In genomic region chr3:17055374-17056276, GRCh38 we compare ENCODE assay signal across 8 cellular contexts.
DNase-seq lines count a peak whose midpoint lies in the region; ATAC-seq and TF ChIP-seq lines count a peak whose summit lies in the region.

No MANE protein-coding gene starts in this region.

- TF ChIP-seq CTCF in AG09309 (IDR thresholded peaks at IDR 0.05; ENCODE audit: control insufficient read depth, insufficient read depth, low read depth, low read length, missing control alignments): no peak

- ATAC-seq in GM19023 (IDR thresholded peaks at IDR 0.05; ENCODE audit: unreplicated experiment): peak; percentile 77
- peak; percentile 60 for ATAC-seq in HG03108 (IDR thresholded peaks at IDR 0.05; ENCODE audit: unreplicated experiment)
- ATAC-seq in left lobe of liver: no peak

- DNase-seq in AG09309 (ENCODE audit: low read depth) (peak; percentile 62), fibroblast of gingiva (ENCODE audit: low read depth) (peak; percentile 45), NCI-H748 treated with DMSO at 0.1 percent for 48 hours (lab: John Stamatoyannopoulos, UW) (no peak), left lobe of liver (ENCODE audit: low spot score) (no peak), NCI-H187 treated with DMSO at 0.1 percent for 48 hours (lab: John Stamatoyannopoulos, UW) (no peak)
- DNase-seq in stimulated activated CD4-positive, alpha-beta T cell treated with anti-CD3 and anti-CD28 coated beads, Interleukin-4, amount 100 ng/mL, for 24 hours: no peak

- no peak overlapping the region for H3K4me3 ChIP-seq in AG09309 (ENCODE audit: control insufficient read depth, low read depth, low read length)

Comparison
In these comparisons a context has a peak if more than half of its experiments do, and no peak if none do; other contexts are left out.
1. DNase-seq: peak in AG09309 (single experiment) and fibroblast of gingiva (single experiment); none in stimulated activated CD4-positive, alpha-beta T cell treated with anti-CD3 and anti-CD28 coated beads, Interleukin-4, amount 100 ng/mL, for 24 hours (single experiment), NCI-H748 treated with DMSO at 0.1 percent for 48 hours (single experiment), left lobe of liver (single experiment) and NCI-H187 treated with DMSO at 0.1 percent for 48 hours (single experiment).